Comparison of ENCODE assay signal across 20 cellular contexts in genomic region chr4:60042941-60043340, GRCh38.
DNase-seq lines count a peak whose midpoint lies in the region; ATAC-seq, FAIRE-seq and TF ChIP-seq lines count a peak whose summit lies in the region.
"Had no signal": no experiment of that assay in that cellular context is flagged by ENCODE, and none has a peak within 500 bp of the region (broad histone marks: within the 10 kb centered on the region; RNA-seq: fewer than 3 reads in every experiment).

No MANE protein-coding gene starts in this region.

- H3K4me3 Mint-ChIP-seq in MCF 10A (ENCODE audit: unreplicated experiment): no peak overlapping the region
- H3K4me3 Mint-ChIP-seq: CD8-positive, alpha-beta T cell; HFFc6 had no signal

- BruUV-seq in MCF 10A (replicated peaks; lab: Mats Ljungman, UMichigan): no TSS peak
- no TSS peak for BruUV-seq in mammary epithelial cell (replicated peaks; lab: Mats Ljungman, UMichigan)

- H3K27me3 ChIP-seq in mammary epithelial cell (ENCODE audit: insufficient read depth, low read length) (no peaks in the 10 kb centered on the region), foreskin keratinocyte (no peaks in the 10 kb centered on the region), BE2C (no peaks in the 10 kb centered on the region)
- H3K27me3 ChIP-seq: BLaER1 treated with 17β-estradiol and CSF1 and Interleukin-3, amounts not matched to agents 10 nM and 100 nM had no signal

- no peak overlapping the region for H3K4me2 ChIP-seq in mammary epithelial cell (ENCODE audit: insufficient read depth, low read depth, low read length)
- H3K4me2 ChIP-seq: BLaER1 treated with 17β-estradiol and CSF1 and Interleukin-3, amounts not matched to agents 10 nM and 100 nM had no signal

- no peak overlapping the region for H3K27ac Mint-ChIP-seq in MCF 10A (ENCODE audit: low read depth, unreplicated experiment)
- H3K27ac Mint-ChIP-seq: CD8-positive, alpha-beta T cell; HFFc6 had no signal

- no peaks in the 10 kb centered on the region for H3K9me3 Mint-ChIP-seq in MCF 10A (ENCODE audit: unreplicated experiment)

- H3K9me3 ChIP-seq in mammary epithelial cell (replicated peaks; ENCODE audit: insufficient read depth, low read length) (peaks cover 16% of the 10 kb centered on the region), BE2C (no peaks in the 10 kb centered on the region)

- H3K9ac ChIP-seq in mammary epithelial cell (ENCODE audit: insufficient read depth, low read length): no peak overlapping the region
- H3K9ac ChIP-seq: BLaER1 treated with 17β-estradiol and CSF1 and Interleukin-3, amounts not matched to agents 10 nM and 100 nM had no signal

- no peak overlapping the region for H2AFZ ChIP-seq in mammary epithelial cell (ENCODE audit: low read depth, low read length)

- dilution Hi-C loops in mammary epithelial cell (cut with HindIII; ENCODE audit: low sequenced_read_pairs): no loop called here

- CTCF ChIA-PET in MCF 10A (lab: Yijun Ruan, JAX) (interaction anchor here (0.5 to 0.7 kb wide), 2 partner anchors 64 to 224 kb away, joined by 3 to 6 read pairs; no protein-coding TSS in a partner anchor), mammary epithelial cell (lab: Charles Lee; ENCODE audit: low non-redundant PET) (no interaction called here), RWPE1 (lab: Yijun Ruan, JAX) (no interaction called here)

- no peaks in the 10 kb centered on the region for H3K36me3 ChIP-seq in mammary epithelial cell (ENCODE audit: insufficient read depth, low read length)
- H3K36me3 ChIP-seq in BE2C: no peaks in the 10 kb centered on the region
- H3K36me3 ChIP-seq: BLaER1 treated with 17β-estradiol and CSF1 and Interleukin-3, amounts not matched to agents 10 nM and 100 nM had no signal

- in situ Hi-C loops in mammary epithelial cell (cut with MboI; ENCODE audit: low sequenced_read_pairs in 2 of 2): no loop called here

- H3K79me2 ChIP-seq in mammary epithelial cell (ENCODE audit: insufficient read depth, low read length): no peaks in the 10 kb centered on the region

- H3K36me3 Mint-ChIP-seq in MCF 10A (ENCODE audit: insufficient read depth, unreplicated experiment): no peaks in the 10 kb centered on the region
- H3K36me3 Mint-ChIP-seq: CD8-positive, alpha-beta T cell had no signal

- 65% methylated on average over 2 of the region's 2 CpGs for WGBS in mammary epithelial cell (ENCODE audit: low coverage, missing lambda C conversion rate)

- H3K4me1 ChIP-seq in mammary epithelial cell (ENCODE audit: insufficient read depth, low read length): no peaks in the 10 kb centered on the region
- no peaks in the 10 kb centered on the region for H3K4me1 ChIP-seq in foreskin keratinocyte
- no peaks in the 10 kb centered on the region for H3K4me1 ChIP-seq in BE2C
- H3K4me1 ChIP-seq: BLaER1 treated with 17β-estradiol and CSF1 and Interleukin-3, amounts not matched to agents 10 nM and 100 nM had no signal

- H3K4me1 Mint-ChIP-seq in MCF 10A (ENCODE audit: insufficient read depth, unreplicated experiment): peaks cover 10% of the 10 kb centered on the region

- FAIRE-seq in urothelium cell line (lab: Jason Lieb, UNC): no peak

- H4K20me1 ChIP-seq in mammary epithelial cell (ENCODE audit: insufficient read depth, low read length): no peaks in the 10 kb centered on the region
- H4K20me1 ChIP-seq: BLaER1 treated with 17β-estradiol and CSF1 and Interleukin-3, amounts not matched to agents 10 nM and 100 nM had no signal

- H3K27me3 Mint-ChIP-seq in MCF 10A (ENCODE audit: insufficient read depth, unreplicated experiment): no peaks in the 10 kb centered on the region

- DNase-seq in MCF 10A (ENCODE audit: unreplicated experiment) (peak; percentile 33), mammary epithelial cell (no peak), RWPE1 (ENCODE audit: low spot score) (peak; percentile 8), foreskin keratinocyte (peak; percentile 17 to 47), urothelium cell line (ENCODE audit: low spot score) (peak; percentile 20), BE2C (no peak)
- DNase-seq: 8988T; CD8-positive, alpha-beta T cell; DMS79; H7; HFFc6; NCI-H1105 treated with DMSO at 0.1 percent for 48 hours; NCI-H1694 treated with DMSO at 0.1 percent for 48 hours; NCI-H510A; NCI-H748 treated with DMSO at 0.1 percent for 48 hours; Right ventricle myocardium superior had no signal

- ATAC-seq in foreskin keratinocyte (peak; percentile 71), GM18873 (IDR thresholded peaks at IDR 0.05; ENCODE audit: low FRiP score, unreplicated experiment) (no peak), GM18520 (IDR thresholded peaks at IDR 0.05; ENCODE audit: unreplicated experiment) (no peak)
- ATAC-seq: CD8-positive, alpha-beta T cell had no signal

- H3K27ac ChIP-seq in mammary epithelial cell (ENCODE audit: insufficient read depth, low read depth, low read length): no peak overlapping the region
- no peak overlapping the region for H3K27ac ChIP-seq in RWPE1
- no peak overlapping the region for H3K27ac ChIP-seq in foreskin keratinocyte
- H3K27ac ChIP-seq: BLaER1 treated with 17β-estradiol and CSF1 and Interleukin-3, amounts not matched to agents 10 nM and 100 nM; HL-60 had no signal

- intact Hi-C loops in MCF 10A (cut with micrococcal nuclease): no loop called here
- intact Hi-C loops in mammary epithelial cell (cut with micrococcal nuclease): no loop called here

- POLR2A ChIA-PET in MCF 10A (lab: Yijun Ruan, JAX) (no interaction called here), RWPE1 (lab: Yijun Ruan, JAX; ENCODE audit: low non-redundant PET) (no interaction called here)

- no peak for TF ChIP-seq CTCF in MCF 10A (IDR thresholded peaks at IDR 0.05; ENCODE audit: unreplicated experiment)
- TF ChIP-seq CTCF in mammary epithelial cell (conservative IDR thresholded peaks at IDR 0.05 in 1 of 2, IDR thresholded peaks at IDR 0.05 in 1 of 2; ENCODE audit: extremely low read depth in 1 of 2, insufficient read depth in 1 of 2, low read depth in 1 of 2, low read length in 2 of 2): no peak
- TF ChIP-seq CTCF in RWPE1 (conservative IDR thresholded peaks at IDR 0.05; ENCODE audit: low read depth): no peak
- no peak for TF ChIP-seq CTCF in foreskin keratinocyte (conservative IDR thresholded peaks at IDR 0.05)
- TF ChIP-seq CTCF in BE2C (IDR thresholded peaks at IDR 0.05; ENCODE audit: low read depth, low read length): no peak

- H3K4me3 ChIP-seq in mammary epithelial cell (replicated peaks in 1 of 3; ENCODE audit: insufficient read depth in 1 of 3, low read depth in 2 of 3, low read length in 3 of 3): no peak overlapping the region
- H3K4me3 ChIP-seq in BE2C (ENCODE audit: low read depth, low read length): no peak overlapping the region
- H3K4me3 ChIP-seq: BLaER1 treated with 17β-estradiol and CSF1 and Interleukin-3, amounts not matched to agents 10 nM and 100 nM had no signal

Comparison
In these comparisons a context has a peak if more than half of its experiments do, and no peak if none do; other contexts are left out.
1. DNase-seq: peak in MCF 10A (single experiment), RWPE1 (single experiment), foreskin keratinocyte (2 of 2) and urothelium cell line (single experiment); none in mammary epithelial cell (single experiment) and BE2C (single experiment).